ENCODE assay signal across 8 cellular contexts in genomic region chr7:25389489-25390106, GRCh38.
A peak's percentile ranks its signal among the peaks of the same experiment; 100 is the strongest.
DNase-seq lines count a peak whose midpoint lies in the region; ATAC-seq, FAIRE-seq and TF ChIP-seq lines count a peak whose summit lies in the region.

No MANE protein-coding gene starts in this region.

- in situ Hi-C loops in K562 (cut with MboI), result loop anchor here (5.0 to 25.0 kb wide), 3 partner anchors 132 to 448 kb away; no protein-coding TSS in a partner anchor

- H3K27me3 ChIP-seq in K562 (ENCODE audit: control insufficient read depth in 2 of 2, insufficient read depth in 2 of 2, low read length in 2 of 2), result peaks cover 7 to 17% of the 10 kb centered on the region in 2 experiments
- H3K27me3 ChIP-seq in upper lobe of left lung, result no peaks in the 10 kb centered on the region

- CTCF ChIA-PET in K562 (lab: Yijun Ruan, JAX; ENCODE audit: low intra/inter-chr PET ratio), result interaction anchor here (0.7 to 9.8 kb wide), 7 partner anchors 11 to 463 kb away, joined by 3 to 185 read pairs (median 6); no protein-coding TSS in a partner anchor

- peak; percentile 65 to 74 for TF ChIP-seq RAD21 in K562 (CRISPR knock-in tag; conservative IDR thresholded peaks at IDR 0.05 in 1 of 2, IDR thresholded peaks at IDR 0.05 in 1 of 2)

- ATAC-seq in K562 (0 out of 3 replicates have a peak, but pooled peaks have one; percentile 42), upper lobe of left lung (ENCODE audit: low FRiP score in 2 of 2) (peak in 1 of 2 donors; percentile 66)

- H4K20me1 ChIP-seq in K562 (replicated peaks; ENCODE audit: control insufficient read depth, insufficient read depth, low read length), result no peaks in the 10 kb centered on the region; the same call in 1 of the 2 replicates

- intact Hi-C loops in K562 (cut with micrococcal nuclease), result loop anchor here (1.0 kb wide), 1 partner anchor 130 kb away; no protein-coding TSS in a partner anchor
- intact Hi-C loops in kidney (cut with DNase I), result loop anchor here (5.0 to 10.0 kb wide), 3 partner anchors 132 to 465 kb away; no protein-coding TSS in a partner anchor

- H3K4me3 ChIP-seq in GM12864 (ENCODE audit: low read depth, low read length) (no peak overlapping the region), K562 (no peak overlapping the region), kidney (ENCODE audit: low read length in 2 of 2) (no peak overlapping the region), upper lobe of left lung (no peak overlapping the region)

- H3K9me1 ChIP-seq in K562 (ENCODE audit: control insufficient read depth, insufficient read depth, low read length), result no peaks in the 10 kb centered on the region

- FAIRE-seq in K562 (lab: Jason Lieb, UNC) (peak; percentile 29), kidney (lab: Jason Lieb, UNC) (peak; percentile 89)

- H3K36me3 ChIP-seq in K562 (ENCODE audit: control insufficient read depth, insufficient read depth, low read length) (no peaks in the 10 kb centered on the region), kidney (ENCODE audit: control insufficient read depth in 1 of 2, insufficient read depth in 2 of 2, low read length in 2 of 2) (no peaks in the 10 kb centered on the region), upper lobe of left lung (no peaks in the 10 kb centered on the region)

- H3K79me2 ChIP-seq in K562 (ENCODE audit: control insufficient read depth, insufficient read depth, low read length), result no peaks in the 10 kb centered on the region

- TF ChIP-seq POLR2A in K562 (conservative IDR thresholded peaks at IDR 0.05), result no peak
- no peak for TF ChIP-seq POLR2A in upper lobe of left lung (IDR thresholded peaks at IDR 0.05)

- no TSS peak for BruUV-seq in K562 (replicated peaks; lab: Mats Ljungman, UMichigan)

- H3K27ac ChIP-seq in K562 (ENCODE audit: extremely low read depth, low read depth, low read length), result no peak overlapping the region
- no peak overlapping the region for H3K27ac ChIP-seq in kidney (ENCODE audit: low read depth in 2 of 2, low read length in 2 of 2)
- H3K27ac ChIP-seq in upper lobe of left lung, result no peak overlapping the region

- peak; percentile 39 for TF ChIP-seq CTCF in GM12864 (IDR thresholded peaks at IDR 0.05; ENCODE audit: low read depth, low read length, missing control alignments)
- peak in 2 of 3 experiments; percentile 40 to 67; a peak in 4 of 6 replicates for TF ChIP-seq CTCF in K562 (IDR thresholded peaks at IDR 0.05 in 2 of 3, conservative IDR thresholded peaks at IDR 0.05 in 1 of 3; ENCODE audit: insufficient read depth in 2 of 3, low read depth in 1 of 3, low read length in 3 of 3)
- peak; percentile 39 for TF ChIP-seq CTCF in kidney (IDR thresholded peaks at IDR 0.05; ENCODE audit: borderline replicate concordance, extremely low read depth, insufficient read depth)
- TF ChIP-seq CTCF in upper lobe of left lung (IDR thresholded peaks at IDR 0.05), result peak in 4 of 6 experiments; percentile 19 to 34 (median 25)

- no peaks in the 10 kb centered on the region for H3K9me3 ChIP-seq in K562 (replicated peaks; ENCODE audit: control insufficient read depth, insufficient read depth, low read depth, low read length)
- no peaks in the 10 kb centered on the region for H3K9me3 ChIP-seq in kidney (ENCODE audit: control insufficient read depth in 1 of 2, low read length in 2 of 2)
- H3K9me3 ChIP-seq in upper lobe of left lung, result no peaks in the 10 kb centered on the region

- H3K9ac ChIP-seq in K562 (ENCODE audit: insufficient read depth in 1 of 2, low read depth in 2 of 2, low read length in 2 of 2) (no peak overlapping the region), kidney (ENCODE audit: low read length in 2 of 2) (no peak overlapping the region)

- TF ChIP-seq EP300 in K562 (IDR thresholded peaks at IDR 0.05; ENCODE audit: low read length) (no peak), upper lobe of left lung (IDR thresholded peaks at IDR 0.05) (no peak)

- no peak overlapping the region for H3K4me2 ChIP-seq in K562 (ENCODE audit: insufficient read depth, low read length)

- DNase-seq in AG08395 (ENCODE audit: low spot score) (peak; percentile 54), GM12864 (ENCODE audit: low read depth) (peak; percentile 12), NCI-H2081 treated with DMSO at 0.1 percent for 48 hours (lab: John Stamatoyannopoulos, UW) (peak; percentile 41), K562 (ENCODE audit: extremely low read depth in 1 of 4, low spot score in 3 of 4) (peak; percentile 24 to 31 (median 25)), kidney (no peak), upper lobe of left lung (no peak), GM19240 (ENCODE audit: insufficient read length, low spot score) (no peak)
- DNase-seq in stimulated activated CD4-positive, alpha-beta T cell treated with anti-CD3 and anti-CD28 coated beads, Interleukin-4, amount 100 ng/mL, for 1 hour, result no peak

- POLR2A ChIA-PET in K562 (lab: Yijun Ruan, JAX), result no interaction called here

- under 1% methylated on average over 6 of the region's 8 CpGs for WGBS in K562 (ENCODE audit: insufficient coverage, low coverage, missing lambda C conversion rate)
- 23 to 27% methylated on average over 8 of the region's 8 CpGs for WGBS in upper lobe of left lung, 2 donors

- H2AFZ ChIP-seq in K562 (ENCODE audit: low read depth, low read length), result no peak overlapping the region

- no peaks in the 10 kb centered on the region for H3K4me1 ChIP-seq in K562 (replicated peaks in 1 of 2; ENCODE audit: control insufficient read depth in 2 of 2, insufficient read depth in 2 of 2, low read length in 2 of 2)
- H3K4me1 ChIP-seq in kidney (ENCODE audit: control insufficient read depth in 1 of 2, insufficient read depth in 1 of 2, low read depth in 1 of 2, low read length in 2 of 2), result no peaks in the 10 kb centered on the region
- H3K4me1 ChIP-seq in upper lobe of left lung, result peaks cover 0 to 15% (median 0%) of the 10 kb centered on the region in 4 donors

TF ChIP-seq in K562, 482 proteins besides CTCF, POLR2A, EP300 and RAD21:
- TF ChIP-seq SMC3 (conservative IDR thresholded peaks at IDR 0.05; ENCODE audit: insufficient read depth, low read depth, low read length), result peak; percentile 39; the same call in 1 of the 2 replicates
- TF ChIP-seq THRB (CRISPR knock-in tag; conservative IDR thresholded peaks at IDR 0.05), result no peak
- peak; percentile 77 for TF ChIP-seq ZNF384 (IDR thresholded peaks at IDR 0.05; ENCODE audit: low read depth, low read length)
- peak; percentile 76; the same call in 1 of the 2 replicates for TF ChIP-seq ARID3A (IDR thresholded peaks at IDR 0.05; ENCODE audit: borderline replicate concordance, low read depth, low read length)
- peak; percentile 62 for TF ChIP-seq DEAF1 (CRISPR knock-in tag; IDR thresholded peaks at IDR 0.05)
TF ChIP-seq in K562: peak in this region for 4.

Comparison
In these comparisons a context has a peak if more than half of its experiments do, and no peak if none do; other contexts are left out.
1. DNase-seq: peak in AG08395 (single experiment), GM12864 (single experiment), NCI-H2081 treated with DMSO at 0.1 percent for 48 hours (single experiment) and K562 (4 of 4); none in kidney (single experiment), upper lobe of left lung (0 of 2), GM19240 (single experiment) and stimulated activated CD4-positive, alpha-beta T cell treated with anti-CD3 and anti-CD28 coated beads, Interleukin-4, amount 100 ng/mL, for 1 hour (single experiment).
2. Peak in every context shown above with its lines, with median percentiles within 50 percentile points of each other: CTCF ChIP-seq.